ENCODE assay signal across 8 cellular contexts in genomic region chr3:66483006-66483928, GRCh38. TPM values are rescaled to one million over a fixed set of nuclear protein-coding genes. Genes with fewer than 3 reads are reported as not detected.
DNase-seq lines count a peak whose midpoint lies in the region; ATAC-seq, FAIRE-seq and TF ChIP-seq lines count a peak whose summit lies in the region.

No MANE protein-coding gene starts in this region.

- no peaks in the 10 kb centered on the region for H3K36me3 Mint-ChIP-seq in astrocyte (ENCODE audit: low read depth, unreplicated experiment)

- H3K27me3 ChIP-seq in astrocyte (ENCODE audit: insufficient read depth, low read length), result no peaks in the 10 kb centered on the region
- no peaks in the 10 kb centered on the region for H3K27me3 ChIP-seq in testis

- peaks cover 94% of the 10 kb centered on the region for H3K79me2 ChIP-seq in astrocyte (ENCODE audit: insufficient read depth, low read length)

- peaks cover 77% of the 10 kb centered on the region for H3K4me1 Mint-ChIP-seq in astrocyte (ENCODE audit: low read depth, unreplicated experiment)

- no peaks in the 10 kb centered on the region for H4K20me1 ChIP-seq in astrocyte (ENCODE audit: insufficient read depth, low read length)

- H3K4me3 ChIP-seq in astrocyte (ENCODE audit: insufficient read depth, low read depth, low read length), result no peak overlapping the region
- no peak overlapping the region for H3K4me3 ChIP-seq in testis

- TF ChIP-seq CTCF in astrocyte (IDR thresholded peaks at IDR 0.05; ENCODE audit: insufficient read depth, low read depth, low read length) (no peak), testis (IDR thresholded peaks at IDR 0.05) (no peak)

- no peaks in the 10 kb centered on the region for H3K27me3 Mint-ChIP-seq in astrocyte (ENCODE audit: low read depth, unreplicated experiment)

- FAIRE-seq in GM12892 (lab: Jason Lieb, UNC) (peak; percentile 92), astrocyte (lab: Jason Lieb, UNC) (no peak)

- 52 to 57% methylated on average over 12 to 17 of the region's 17 CpGs for WGBS in testis, 2 donors

- ATAC-seq in HG03139 (IDR thresholded peaks at IDR 0.05; ENCODE audit: unreplicated experiment), result peak; percentile 43
- ATAC-seq in left colon, result peak; percentile 26
- ATAC-seq in HG02973 (IDR thresholded peaks at IDR 0.05; ENCODE audit: unreplicated experiment), result no peak

- H3K4me1 ChIP-seq in astrocyte (ENCODE audit: insufficient read depth, low read length), result peaks cover 76% of the 10 kb centered on the region
- H3K4me1 ChIP-seq in testis, result peaks cover 16% of the 10 kb centered on the region

- H3K27ac ChIP-seq in astrocyte (ENCODE audit: low read depth, low read length), result peak overlapping the region; percentile 76
- peak overlapping the region; percentile 2 to 82 for H3K27ac ChIP-seq in testis

- H3K9me3 ChIP-seq in astrocyte (ENCODE audit: insufficient read depth, low read depth, low read length) (no peaks in the 10 kb centered on the region), testis (no peaks in the 10 kb centered on the region)

- peak overlapping the region; percentile 40 for H3K4me3 Mint-ChIP-seq in astrocyte (ENCODE audit: unreplicated experiment)

- DNase-seq in GM12892 (ENCODE audit: insufficient read length) (no peak), astrocyte (ENCODE audit: low read depth) (peak; percentile 88), left colon (peak; percentile 57 to 80), testis (peak; percentile 71), NCI-H2081 treated with DMSO at 0.1 percent for 48 hours (lab: John Stamatoyannopoulos, UW) (no peak), OCI-M2 (lab: John Stamatoyannopoulos, UW; ENCODE audit: unreplicated experiment) (no peak)

- H3K27ac Mint-ChIP-seq in astrocyte (ENCODE audit: unreplicated experiment), result peak overlapping the region; percentile 96

- TF ChIP-seq POLR2A in GM12892 (IDR thresholded peaks at IDR 0.05; ENCODE audit: low read depth, low read length), result no peak
- TF ChIP-seq POLR2A in testis (IDR thresholded peaks at IDR 0.05), result no peak

- H3K9me3 Mint-ChIP-seq in astrocyte (ENCODE audit: unreplicated experiment), result no peaks in the 10 kb centered on the region

- H2AFZ ChIP-seq in astrocyte (ENCODE audit: low read depth, low read length), result peak overlapping the region; percentile 29

- intact Hi-C loops in left colon (cut with DNase I, micrococcal nuclease) (no loop called here), testis (cut with DNase I; ENCODE audit: low total_unique reads) (no loop called here)

- peak overlapping the region; percentile 75 for H3K4me2 ChIP-seq in astrocyte (ENCODE audit: low read length)

- peak overlapping the region; percentile 70 for H3K9ac ChIP-seq in astrocyte (ENCODE audit: low read length)

- H3K36me3 ChIP-seq in astrocyte (ENCODE audit: insufficient read depth, low read length) (no peaks in the 10 kb centered on the region), testis (ENCODE audit: low read depth, missing control alignments) (no peaks in the 10 kb centered on the region)

RNA-seq across cellular contexts. Expression of gene LRIG1, which starts 17.6 kb away (rescaled TPM):
- polyA plus RNA-seq in GM12892 (2012; ENCODE audit: missing spikeins), result 7.9 TPM
- total RNA-seq in astrocyte (39.7 and 45.3 TPM in 2 replicates), left colon (10 to 100 TPM; 55.4 to 57.0 TPM), testis (100 to 1,000 TPM in 1 of 2 donors, 10 to 100 TPM in 1; 77.9 to 107 TPM)
- 62.7 TPM for polyA plus RNA-seq in testis (ENCODE audit: insufficient read depth, low read depth, low replicate concordance)

Comparison
In these comparisons a context has a peak if more than half of its experiments do, and no peak if none do; other contexts are left out.
1. DNase-seq: peak in astrocyte (single experiment), left colon (2 of 2) and testis (single experiment); none in GM12892 (single experiment), NCI-H2081 treated with DMSO at 0.1 percent for 48 hours (single experiment) and OCI-M2 (single experiment).